Comparison of ENCODE assay signal across 12 cellular contexts in genomic region chr1:226688852-226689251, GRCh38. TPM values are rescaled to one million over a fixed set of nuclear protein-coding genes. Genes with fewer than 3 reads are reported as not detected.
DNase-seq lines count a peak whose midpoint lies in the region; ATAC-seq and TF ChIP-seq lines count a peak whose summit lies in the region.
"Had no signal": no experiment of that assay in that cellular context is flagged by ENCODE, and none has a peak within 500 bp of the region (broad histone marks: within the 10 kb centered on the region; RNA-seq: fewer than 3 reads in every experiment).

No MANE protein-coding gene starts in this region.

- no peak for ATAC-seq in HG03469 (IDR thresholded peaks at IDR 0.05; ENCODE audit: unreplicated experiment)
- no peak for ATAC-seq in HG03159 (IDR thresholded peaks at IDR 0.05; ENCODE audit: unreplicated experiment)
- ATAC-seq: gastroesophageal sphincter had no signal

- DNase-seq in DMS 273 (lab: John Stamatoyannopoulos, UW; ENCODE audit: unreplicated experiment), result peak; percentile 68
- DNase-seq in DMS 273 treated with DMSO at 0.1 percent for 48 hours (lab: John Stamatoyannopoulos, UW), result no peak
- no peak for DNase-seq in activated naive CD8-positive, alpha-beta T cell treated with anti-CD3 and anti-CD28 coated beads for 36 hours
- no peak for DNase-seq in substantia nigra (lab: John Stamatoyannopoulos, UW)
- no peak for DNase-seq in brain microvascular endothelial cell
- DNase-seq: GM23248 had no signal

- no peaks in the 10 kb centered on the region for H3K9me3 ChIP-seq in muscle layer of colon (ENCODE audit: low read length)
- H3K9me3 ChIP-seq: gastroesophageal sphincter had no signal

- H3K4me3 ChIP-seq in muscle layer of colon (ENCODE audit: low read depth in 1 of 2, low read length in 2 of 2), result no peak overlapping the region
- no peak overlapping the region for H3K4me3 ChIP-seq in brain microvascular endothelial cell (ENCODE audit: low read depth, low read length)
- H3K4me3 ChIP-seq: gastroesophageal sphincter, GM23248 had no signal

- H3K27me3 Mint-ChIP-seq in activated naive CD8-positive, alpha-beta T cell treated with anti-CD3 and anti-CD28 coated beads for 36 hours, result no peaks in the 10 kb centered on the region

- TF ChIP-seq CTCF in brain microvascular endothelial cell (IDR thresholded peaks at IDR 0.05; ENCODE audit: low read depth, low read length, missing control alignments), result no peak

- peaks cover 100% of the 10 kb centered on the region for H3K4me1 ChIP-seq in muscle layer of colon (ENCODE audit: insufficient read depth, low read length)

- peak overlapping the region; percentile 70 for H3K27ac ChIP-seq in muscle layer of colon (ENCODE audit: low read depth, low read length)
- H3K27ac ChIP-seq in substantia nigra (ENCODE audit: low read depth, low read length, poor library complexity, severe bottlenecking), result peak overlapping the region; percentile 95
- no peak overlapping the region for H3K27ac ChIP-seq in brain microvascular endothelial cell
- H3K27ac ChIP-seq: 22Rv1, GM23248 had no signal

- H3K36me3 Mint-ChIP-seq in activated naive CD8-positive, alpha-beta T cell treated with anti-CD3 and anti-CD28 coated beads for 36 hours, result peaks cover 76% of the 10 kb centered on the region

- H3K27me3 ChIP-seq in muscle layer of colon (ENCODE audit: control insufficient read depth in 1 of 2, insufficient read depth in 2 of 2, low read length in 2 of 2) (no peaks in the 10 kb centered on the region), brain microvascular endothelial cell (replicated peaks) (no peaks in the 10 kb centered on the region)
- H3K27me3 ChIP-seq: gastroesophageal sphincter had no signal

- H3K9ac ChIP-seq in muscle layer of colon (ENCODE audit: low read length), result peak overlapping the region; percentile 1
- H3K9ac ChIP-seq: GM23248 had no signal

- peaks cover 100% of the 10 kb centered on the region for H3K4me1 Mint-ChIP-seq in activated naive CD8-positive, alpha-beta T cell treated with anti-CD3 and anti-CD28 coated beads for 36 hours

- in situ Hi-C loops in brain microvascular endothelial cell (cut with HindIII; ENCODE audit: low pct_ligation_motif_present, low sequenced_read_pairs), result no loop called here

- H3K4me3 Mint-ChIP-seq in activated naive CD8-positive, alpha-beta T cell treated with anti-CD3 and anti-CD28 coated beads for 36 hours, result no peak overlapping the region
- H3K4me3 Mint-ChIP-seq: T-helper 1 cell treated with Interleukin-12 subunit alpha and Interleukin-12 subunit beta and Interleukin-4 antibody, amounts not matched to agents 30 μg/mL and 1 μg/mL, for 36 hours had no signal

- H3K36me3 ChIP-seq in muscle layer of colon (ENCODE audit: insufficient read depth, low read length), result peaks cover 3% of the 10 kb centered on the region
- H3K36me3 ChIP-seq in brain microvascular endothelial cell (replicated peaks), result no peaks in the 10 kb centered on the region
- H3K36me3 ChIP-seq: gastroesophageal sphincter had no signal

- H3K27ac Mint-ChIP-seq in activated naive CD8-positive, alpha-beta T cell treated with anti-CD3 and anti-CD28 coated beads for 36 hours, result peak overlapping the region; percentile 98
- H3K27ac Mint-ChIP-seq: T-helper 1 cell treated with Interleukin-12 subunit alpha and Interleukin-12 subunit beta and Interleukin-4 antibody, amounts not matched to agents 30 μg/mL and 1 μg/mL, for 36 hours had no signal

- no peaks in the 10 kb centered on the region for H3K9me3 Mint-ChIP-seq in activated naive CD8-positive, alpha-beta T cell treated with anti-CD3 and anti-CD28 coated beads for 36 hours
- H3K9me3 Mint-ChIP-seq: T-helper 1 cell treated with Interleukin-12 subunit alpha and Interleukin-12 subunit beta and Interleukin-4 antibody, amounts not matched to agents 30 μg/mL and 1 μg/mL, for 36 hours had no signal

RNA-seq across cellular contexts. Expression of gene ITPKB, which starts 50.2 kb away (rescaled TPM):
- 10 to 100 TPM; 30.7 to 30.8 TPM for total RNA-seq in activated naive CD8-positive, alpha-beta T cell treated with anti-CD3 and anti-CD28 coated beads for 36 hours
